6 cellular contexts compared by ENCODE assay signal in genomic region chr20:3418161-3418560, GRCh38. TPM values are rescaled to one million over a fixed set of nuclear protein-coding genes. Genes with fewer than 3 reads are reported as not detected.
DNase-seq lines count a peak whose midpoint lies in the region; ATAC-seq, FAIRE-seq and TF ChIP-seq lines count a peak whose summit lies in the region.
"Not testable (repeated sequence)": the region's sequence is repeated elsewhere in the genome, so short reads cannot be mapped to it uniquely, and the experiment has no call there.
"Had no signal": no experiment of that assay in that cellular context is flagged by ENCODE, and none has a peak within 500 bp of the region (broad histone marks: within the 10 kb centered on the region; RNA-seq: fewer than 3 reads in every experiment).

No MANE protein-coding gene starts in this region.

- H3K9me1 ChIP-seq in K562 (ENCODE audit: control insufficient read depth, insufficient read depth, low read length): not testable (repeated sequence)

- POLR2A ChIA-PET in HEK293 (lab: Yijun Ruan, JAX): interaction anchor here (1.3 kb wide), 1 partner anchor 9 kb away, joined by 3 read pairs; no protein-coding TSS in a partner anchor
- POLR2A ChIA-PET in WTC11 (lab: Charles Lee); K562 (lab: Yijun Ruan, JAX): not testable (repeated sequence)
- POLR2A ChIA-PET in HepG2 (lab: Yijun Ruan, JAX): interaction anchor here (2.1 kb wide), 1 partner anchor 9 kb away, joined by 5 read pairs; no protein-coding TSS in a partner anchor

- H2AFZ ChIP-seq in K562 (ENCODE audit: low read depth, low read length); HepG2 (ENCODE audit: low read length): not testable (repeated sequence)

- not testable (repeated sequence) for H3K4me2 ChIP-seq in K562 (ENCODE audit: insufficient read depth, low read length); HepG2 (ENCODE audit: low read depth, low read length)

- TF ChIP-seq EP300 in K562 (IDR thresholded peaks at IDR 0.05; ENCODE audit: low read length); HepG2 (IDR thresholded peaks at IDR 0.05; ENCODE audit: low read depth in 2 of 2, low read length in 2 of 2); HepG2 (CRISPR knock-in tag; IDR thresholded peaks at IDR 0.05; ENCODE audit: borderline replicate concordance): not testable (repeated sequence)

- DNase-seq in WTC11 (ENCODE audit: low spot score); K562 (ENCODE audit: extremely low read depth in 1 of 4, low spot score in 3 of 4); HepG2 (ENCODE audit: low spot score): not testable (repeated sequence)
- DNase-seq in type B pancreatic cell (ENCODE audit: extremely low spot score, unreplicated experiment): peak; percentile 7

- not testable (repeated sequence) for ATAC-seq in WTC11, K562, HepG2

- intact Hi-C loops in K562 (cut with micrococcal nuclease); HepG2 (cut with micrococcal nuclease; ENCODE audit: unreplicated experiment): not testable (repeated sequence)

- H3K27ac ChIP-seq in HEK293 (ENCODE audit: extremely low read depth, low read depth, low read length); K562 (ENCODE audit: extremely low read depth, low read depth, low read length); HepG2 (ENCODE audit: extremely low read length, insufficient read depth, low read length): not testable (repeated sequence)

- not testable (repeated sequence) for H3K4me3 Mint-ChIP-seq in WTC11, type B pancreatic cell

- not testable (repeated sequence) for TF ChIP-seq POLR2A in K562 (conservative IDR thresholded peaks at IDR 0.05); HepG2 (IDR thresholded peaks at IDR 0.05; ENCODE audit: insufficient read depth in 1 of 2, low read depth in 2 of 2, low read length in 2 of 2)

- H3K36me3 Mint-ChIP-seq in WTC11, type B pancreatic cell: not testable (repeated sequence)

- in situ Hi-C loops in K562 (cut with MboI); HepG2 (cut with HindIII; ENCODE audit: extremely low pct_ligation_motif_present, low pct_unique_long_range_greater_than_20kb): not testable (repeated sequence)

- peaks cover 24% of the 10 kb centered on the region for H3K9me3 Mint-ChIP-seq in WTC11
- not testable (repeated sequence) for H3K9me3 Mint-ChIP-seq in type B pancreatic cell

- 0% methylated on average over 1 of the region's 1 CpG for WGBS in K562 (ENCODE audit: insufficient coverage, low coverage, missing lambda C conversion rate)
- WGBS in HepG2 (ENCODE audit: low lambda C conversion rate): 0% methylated on average over 1 of the region's 1 CpG

- H3K4me1 ChIP-seq in HEK293 (ENCODE audit: control insufficient read depth, insufficient read depth, low read length); K562 (replicated peaks in 1 of 2; ENCODE audit: control insufficient read depth in 2 of 2, insufficient read depth in 2 of 2, low read length in 2 of 2): not testable (repeated sequence)
- peaks cover 52% of the 10 kb centered on the region for H3K4me1 ChIP-seq in HepG2 (ENCODE audit: insufficient read depth, low read length)

- H3K27me3 Mint-ChIP-seq in WTC11 (ENCODE audit: low read depth); type B pancreatic cell: not testable (repeated sequence)

- not testable (repeated sequence) for H3K27me3 ChIP-seq in K562 (ENCODE audit: control insufficient read depth in 2 of 2, insufficient read depth in 2 of 2, low read length in 2 of 2); HepG2 (ENCODE audit: control insufficient read depth in 1 of 2, insufficient read depth in 2 of 2, low read length in 2 of 2)

- not testable (repeated sequence) for TF ChIP-seq RAD21 in K562 (CRISPR knock-in tag; conservative IDR thresholded peaks at IDR 0.05 in 1 of 2, IDR thresholded peaks at IDR 0.05 in 1 of 2); HepG2 (CRISPR knock-in tag; IDR thresholded peaks at IDR 0.05)

- not testable (repeated sequence) for H4K20me1 ChIP-seq in K562 (replicated peaks; ENCODE audit: control insufficient read depth, insufficient read depth, low read length); HepG2 (ENCODE audit: insufficient read depth, low read length)

- CTCF ChIA-PET in HEK293 (lab: Yijun Ruan, JAX); WTC11 (lab: Charles Lee); K562 (lab: Yijun Ruan, JAX; ENCODE audit: low intra/inter-chr PET ratio); HepG2 (lab: Yijun Ruan, JAX; ENCODE audit: low intra/inter-chr PET ratio, low total read pairs): not testable (repeated sequence)

- TF ChIP-seq CTCF in HEK293 (tag by site-specific recombination; IDR thresholded peaks at IDR 0.05); WTC11 (IDR thresholded peaks at IDR 0.05); K562 (IDR thresholded peaks at IDR 0.05 in 2 of 3, conservative IDR thresholded peaks at IDR 0.05 in 1 of 3; ENCODE audit: insufficient read depth in 2 of 3, low read depth in 1 of 3, low read length in 3 of 3); HepG2 (CRISPR knock-in tag; IDR thresholded peaks at IDR 0.05); type B pancreatic cell (conservative IDR thresholded peaks at IDR 0.05): not testable (repeated sequence)

- not testable (repeated sequence) for H3K4me3 ChIP-seq in HEK293 (ENCODE audit: low read depth, low read length); K562; HepG2 (replicated peaks in 1 of 3; ENCODE audit: insufficient read depth in 1 of 3, low read depth in 2 of 3, low read length in 3 of 3)

- not testable (repeated sequence) for H3K36me3 ChIP-seq in HEK293 (ENCODE audit: control insufficient read depth in 2 of 2, insufficient read depth in 1 of 2, low read length in 2 of 2); K562 (ENCODE audit: control insufficient read depth, insufficient read depth, low read length); HepG2 (replicated peaks in 1 of 2; ENCODE audit: control insufficient read depth in 1 of 2, insufficient read depth in 2 of 2, low read length in 2 of 2)

- not testable (repeated sequence) for H3K4me1 Mint-ChIP-seq in WTC11; type B pancreatic cell (ENCODE audit: unreplicated experiment)

- H3K9me3 ChIP-seq in HEK293 (ENCODE audit: control insufficient read depth, insufficient read depth, low read depth, low read length); K562 (replicated peaks; ENCODE audit: control insufficient read depth, insufficient read depth, low read depth, low read length); HepG2 (ENCODE audit: low read length): not testable (repeated sequence)

- not testable (repeated sequence) for FAIRE-seq in K562 (lab: Jason Lieb, UNC); HepG2 (lab: Jason Lieb, UNC)

- not testable (repeated sequence) for H3K9ac ChIP-seq in K562 (ENCODE audit: insufficient read depth in 1 of 2, low read depth in 2 of 2, low read length in 2 of 2); HepG2 (ENCODE audit: insufficient read depth, low read depth, low read length)

- H3K27ac Mint-ChIP-seq in WTC11, type B pancreatic cell: not testable (repeated sequence)

- not testable (repeated sequence) for H3K79me2 ChIP-seq in K562 (ENCODE audit: control insufficient read depth, insufficient read depth, low read length); HepG2 (ENCODE audit: insufficient read depth, low read length)

- not testable (repeated sequence) for BruUV-seq in K562 (replicated peaks; lab: Mats Ljungman, UMichigan); HepG2 (replicated peaks; lab: Mats Ljungman, UMichigan)

RNA-seq across cellular contexts. Expression of gene DNAAF9, which starts 10.7 kb away (rescaled TPM):
- total RNA-seq in WTC11 (2021) (6.3 to 8.6 TPM (median 8.1 TPM) in 3 replicates), K562 (2014; rRNA removed) (1.3 and 1.5 TPM in 2 replicates), K562 (2014; rRNA removed; fragmentation: Illumina TruSeq; extraction: Trizol) (2.1 and 2.6 TPM in 2 replicates), K562 (2015; rRNA removed; fragmentation: Illumina TruSeq; extraction: Trizol) (2.2 and 2.3 TPM in 2 replicates), K562 (2021) (2.5 and 2.9 TPM in 2 replicates), HepG2 (2016; rRNA removed; fragmentation: Illumina TruSeq; extraction: Trizol) (10.5 and 11.7 TPM in 2 replicates), type B pancreatic cell (ENCODE audit: low replicate concordance) (17.3 and 19.1 TPM in 2 replicates)
- total RNA-seq in K562 (2011; cell fraction: chromatin; rRNA removed; ENCODE audit: low replicate concordance): 17.2 and 19.7 TPM in 2 replicates
- 7.3 and 8.0 TPM in 2 replicates for total RNA-seq in K562 (2011; cell fraction: nucleolus; rRNA removed)
- 9.3 and 9.8 TPM in 2 replicates for total RNA-seq in K562 (2011; cell fraction: nucleoplasm; rRNA removed)
- polyA plus RNA-seq in K562 (2011; rRNA removed) (2.7 and 4.1 TPM in 2 replicates), K562 (2014; fragmentation: Illumina TruSeq; extraction: Trizol) (1.9 and 2.2 TPM in 2 replicates), K562 (2014; fragmentation: Nextera tagmentation; extraction: Ambion mirVana) (under 1 TPM; 0.42 to 0.49 TPM), K562 (2014; rRNA removed) (1.7 and 1.8 TPM in 2 replicates), HepG2 (2011; rRNA removed) (14.9 and 16.6 TPM in 2 replicates)
- 1.3 and 2.9 TPM in 2 replicates for polyA plus RNA-seq in K562 (2011; cell fraction: cytosol; rRNA removed)
- polyA plus RNA-seq in K562 (2011; cell fraction: nucleus; rRNA removed): 5.8 and 9.1 TPM in 2 replicates
- 1.8 and 2.8 TPM in 2 replicates for polyA plus RNA-seq in K562 (2012)
- 4.9 and 8.1 TPM in 2 replicates for polyA minus RNA-seq in K562 (2011; rRNA and poly(A)+ RNA removed)
- polyA minus RNA-seq in K562 (2011; cell fraction: cytosol; rRNA and poly(A)+ RNA removed): 1.9 and 4.6 TPM in 2 replicates
- polyA minus RNA-seq in K562 (2011; cell fraction: nucleus; rRNA and poly(A)+ RNA removed): 3.9 and 8.2 TPM in 2 replicates
- 3.4 and 3.7 TPM in 2 replicates for total RNA-seq in HepG2 (2016; cell fraction: cytosol; rRNA removed; fragmentation: Illumina TruSeq; extraction: Trizol; ENCODE audit: low read depth)
- 9.8 and 10.6 TPM in 2 replicates for total RNA-seq in HepG2 (2016; cell fraction: insoluble cytoplasmic fraction; rRNA removed; fragmentation: Illumina TruSeq; extraction: Trizol)
- total RNA-seq in HepG2 (2016; cell fraction: membrane; rRNA removed; fragmentation: Illumina TruSeq; extraction: Trizol): 4.5 and 5.3 TPM in 2 replicates
- 14.3 and 16.7 TPM in 2 replicates for total RNA-seq in HepG2 (2016; cell fraction: nucleus; rRNA removed; fragmentation: Illumina TruSeq; extraction: Trizol)
- polyA plus RNA-seq in HepG2 (2011; cell fraction: cytosol; rRNA removed): 8.5 and 11.1 TPM in 2 replicates
- 31.2 and 31.3 TPM in 2 replicates for polyA plus RNA-seq in HepG2 (2011; cell fraction: nucleus; rRNA removed)
- 12.6 and 13.0 TPM in 2 replicates for polyA plus RNA-seq in HepG2 (2012)
- 0.98 and 1.1 TPM in 2 replicates for polyA plus RNA-seq in HepG2 (2016; cell fraction: cytosol; fragmentation: Illumina TruSeq; extraction: Trizol; ENCODE audit: low read depth)
- polyA plus RNA-seq in HepG2 (2016; cell fraction: insoluble cytoplasmic fraction; fragmentation: Illumina TruSeq; extraction: Trizol; ENCODE audit: low read depth): 6.4 and 6.6 TPM in 2 replicates
- polyA plus RNA-seq in HepG2 (2016; cell fraction: membrane; fragmentation: Illumina TruSeq; extraction: Trizol; ENCODE audit: low read depth): 1.7 and 1.8 TPM in 2 replicates
- polyA plus RNA-seq in HepG2 (2016; cell fraction: nucleus; fragmentation: Illumina TruSeq; extraction: Trizol; ENCODE audit: insufficient read depth, low read depth): 20.6 and 23.6 TPM in 2 replicates
- 0.02 and 24.0 TPM in 2 replicates for polyA minus RNA-seq in HepG2 (2011; rRNA and poly(A)+ RNA removed; ENCODE audit: low replicate concordance)
- polyA minus RNA-seq in HepG2 (2011; cell fraction: cytosol; rRNA and poly(A)+ RNA removed): 11.3 and 14.0 TPM in 2 replicates
- polyA minus RNA-seq in HepG2 (2011; cell fraction: nucleus; rRNA and poly(A)+ RNA removed): 30.6 and 35.8 TPM in 2 replicates
- total RNA-seq: Caco-2 had no signal

RNA-seq across cellular contexts. Expression of gene ATRN, which starts 52.7 kb away (rescaled TPM):
- total RNA-seq in WTC11 (2021) (19.2 to 19.9 TPM (median 19.9 TPM) in 3 replicates), K562 (2014; rRNA removed) (5.7 and 6.7 TPM in 2 replicates), K562 (2014; rRNA removed; fragmentation: Illumina TruSeq; extraction: Trizol) (7.6 and 8.5 TPM in 2 replicates), K562 (2015; rRNA removed; fragmentation: Illumina TruSeq; extraction: Trizol) (8.5 and 9.1 TPM in 2 replicates), K562 (2021) (10.3 and 11.8 TPM in 2 replicates), HepG2 (2016; rRNA removed; fragmentation: Illumina TruSeq; extraction: Trizol) (30.8 and 44.2 TPM in 2 replicates), type B pancreatic cell (ENCODE audit: low replicate concordance) (36.9 and 43.9 TPM in 2 replicates)
- total RNA-seq in K562 (2011; cell fraction: chromatin; rRNA removed; ENCODE audit: low replicate concordance): 38.2 and 41.0 TPM in 2 replicates
- total RNA-seq in K562 (2011; cell fraction: nucleolus; rRNA removed): 31.8 and 33.4 TPM in 2 replicates
- 36.1 and 38.3 TPM in 2 replicates for total RNA-seq in K562 (2011; cell fraction: nucleoplasm; rRNA removed)
- polyA plus RNA-seq in K562 (2011; rRNA removed) (16.5 and 26.3 TPM in 2 replicates), K562 (2014; fragmentation: Illumina TruSeq; extraction: Trizol) (10.2 and 10.6 TPM in 2 replicates), K562 (2014; fragmentation: Nextera tagmentation; extraction: Ambion mirVana) (1 to 10 TPM in 1 of 2 experiments, under 1 TPM in 1; 0.69 to 1.6 TPM), K562 (2014; rRNA removed) (6.3 and 7.5 TPM in 2 replicates), HepG2 (2011; rRNA removed) (81.1 and 97.2 TPM in 2 replicates)
- polyA plus RNA-seq in K562 (2011; cell fraction: cytosol; rRNA removed): 12.0 and 24.0 TPM in 2 replicates
- 14.1 and 23.7 TPM in 2 replicates for polyA plus RNA-seq in K562 (2011; cell fraction: nucleus; rRNA removed)
- polyA plus RNA-seq in K562 (2012): 9.1 and 9.8 TPM in 2 replicates
- polyA minus RNA-seq in K562 (2011; rRNA and poly(A)+ RNA removed): 52.2 and 72.7 TPM in 2 replicates
- 17.0 and 23.7 TPM in 2 replicates for polyA minus RNA-seq in K562 (2011; cell fraction: cytosol; rRNA and poly(A)+ RNA removed)
- polyA minus RNA-seq in K562 (2011; cell fraction: nucleus; rRNA and poly(A)+ RNA removed): 12.8 and 43.2 TPM in 2 replicates
- total RNA-seq in HepG2 (2016; cell fraction: cytosol; rRNA removed; fragmentation: Illumina TruSeq; extraction: Trizol; ENCODE audit: low read depth): 3.7 and 4.2 TPM in 2 replicates
- 27.2 and 45.7 TPM in 2 replicates for total RNA-seq in HepG2 (2016; cell fraction: insoluble cytoplasmic fraction; rRNA removed; fragmentation: Illumina TruSeq; extraction: Trizol)
- total RNA-seq in HepG2 (2016; cell fraction: membrane; rRNA removed; fragmentation: Illumina TruSeq; extraction: Trizol): 9.6 and 11.5 TPM in 2 replicates
- 61.1 and 74.3 TPM in 2 replicates for total RNA-seq in HepG2 (2016; cell fraction: nucleus; rRNA removed; fragmentation: Illumina TruSeq; extraction: Trizol)
- polyA plus RNA-seq in HepG2 (2011; cell fraction: cytosol; rRNA removed): 56.4 and 83.6 TPM in 2 replicates
- polyA plus RNA-seq in HepG2 (2011; cell fraction: nucleus; rRNA removed): 56.4 and 62.4 TPM in 2 replicates
- 69.4 and 78.7 TPM in 2 replicates for polyA plus RNA-seq in HepG2 (2012)
- polyA plus RNA-seq in HepG2 (2016; cell fraction: cytosol; fragmentation: Illumina TruSeq; extraction: Trizol; ENCODE audit: low read depth): 1.8 and 2.0 TPM in 2 replicates
- 14.7 and 16.4 TPM in 2 replicates for polyA plus RNA-seq in HepG2 (2016; cell fraction: insoluble cytoplasmic fraction; fragmentation: Illumina TruSeq; extraction: Trizol; ENCODE audit: low read depth)
- polyA plus RNA-seq in HepG2 (2016; cell fraction: membrane; fragmentation: Illumina TruSeq; extraction: Trizol; ENCODE audit: low read depth): 4.0 and 4.6 TPM in 2 replicates
- polyA plus RNA-seq in HepG2 (2016; cell fraction: nucleus; fragmentation: Illumina TruSeq; extraction: Trizol; ENCODE audit: insufficient read depth, low read depth): 41.8 and 43.9 TPM in 2 replicates
- 12.4 and 245 TPM in 2 replicates for polyA minus RNA-seq in HepG2 (2011; rRNA and poly(A)+ RNA removed; ENCODE audit: low replicate concordance)
- 92.1 and 130 TPM in 2 replicates for polyA minus RNA-seq in HepG2 (2011; cell fraction: cytosol; rRNA and poly(A)+ RNA removed)
- 123 and 165 TPM in 2 replicates for polyA minus RNA-seq in HepG2 (2011; cell fraction: nucleus; rRNA and poly(A)+ RNA removed)
